In the genomic region with DNA sequence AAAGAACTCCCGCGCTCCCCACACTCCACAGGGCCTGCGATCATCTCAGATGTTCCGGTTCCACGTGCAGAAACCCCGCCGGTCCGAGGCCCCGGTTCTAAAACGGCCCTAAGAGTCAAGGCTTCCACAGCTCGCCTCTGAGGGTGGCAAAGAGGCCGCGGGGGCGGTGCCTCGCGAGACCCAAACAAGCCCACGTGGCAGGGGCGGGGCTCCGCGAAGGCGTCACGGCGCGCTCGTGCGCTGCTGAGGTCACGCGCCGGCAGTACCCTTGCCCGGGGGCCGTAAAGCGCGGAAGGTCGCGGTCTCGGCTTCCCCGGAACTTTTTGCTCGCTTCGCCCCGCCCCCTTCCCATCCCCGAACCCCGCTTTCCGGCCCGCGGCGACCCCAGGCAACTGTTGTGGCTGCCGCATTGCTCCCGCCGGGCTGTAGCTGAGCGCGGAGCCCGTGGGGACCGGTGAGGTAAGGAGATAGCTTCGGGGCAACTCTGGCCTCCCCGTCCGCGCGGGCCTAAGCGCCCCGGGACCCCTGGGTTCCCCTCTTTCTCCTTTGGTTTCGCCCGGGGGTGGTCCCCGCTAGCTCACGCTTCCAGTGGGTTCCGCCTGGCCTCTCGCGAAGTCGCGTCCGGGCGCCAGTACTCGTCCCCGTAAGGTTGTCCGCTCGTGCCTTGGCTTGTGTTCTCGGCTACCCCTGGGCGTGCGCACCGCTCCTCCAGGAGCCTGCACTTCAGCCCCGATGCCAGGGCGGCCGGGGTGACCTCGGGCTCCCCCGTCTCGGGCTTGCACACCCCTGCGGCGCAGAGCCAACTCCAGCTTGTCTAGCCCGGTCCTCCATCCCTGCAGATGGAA, we compare ENCODE assay signal across 8 cellular contexts. TPM values are rescaled to one million over a fixed set of nuclear protein-coding genes. Genes with fewer than 3 reads are reported as not detected.
DNase-seq lines count a peak whose midpoint lies in the region; ATAC-seq and TF ChIP-seq lines count a peak whose summit lies in the region.
"Not testable (repeated sequence)": the region's sequence is repeated elsewhere in the genome, so short reads cannot be mapped to it uniquely, and the experiment has no call there.

A gene (plus strand): TSS at position 351 of the 845 bp plus-strand sequence. CDS start 6,161 bp downstream, outside the sequence.

- not testable (repeated sequence) for H3K27me3 ChIP-seq in MM.1S (replicated peaks; ENCODE audit: insufficient read depth, low read length)

- H3K79me2 ChIP-seq in MM.1S (ENCODE audit: low read length): peaks cover 26% of the 10 kb centered on the region

- H4K20me1 ChIP-seq in MM.1S (ENCODE audit: insufficient read depth, low read length): not testable (repeated sequence)

- H3F3A ChIP-seq in MM.1S (ENCODE audit: insufficient read depth, low read length): not testable (repeated sequence)

- peaks cover 16% of the 10 kb centered on the region for H3K36me3 Mint-ChIP-seq in nephron progenitor cell (ENCODE audit: low read depth)

- not testable (repeated sequence) for H3K4me1 ChIP-seq in ES-I3 (ENCODE audit: insufficient read depth, low read length); MM.1S (ENCODE audit: low read length)

- not testable (repeated sequence) for H3K36me3 ChIP-seq in ES-I3 (ENCODE audit: insufficient read depth, low read length); MM.1S (replicated peaks; ENCODE audit: insufficient read depth, low read length)

- peak within 1 kb of the TSS; percentile 82 for H3K4me3 ChIP-seq in MM.1S (ENCODE audit: low read length)
- H3K4me3 ChIP-seq in fibroblast of villous mesenchyme (ENCODE audit: low read depth, low read length): peak within 1 kb of the TSS; percentile 76

- peak within 1 kb of the TSS; percentile 72 for H2AFZ ChIP-seq in MM.1S (ENCODE audit: low read length)

- peaks cover 34% of the 10 kb centered on the region for H3K4me1 Mint-ChIP-seq in nephron progenitor cell

- H3K27ac ChIP-seq in MM.1S (ENCODE audit: low read length): peak within 1 kb of the TSS; percentile 50; the same call in 1 of the 2 replicates

- ATAC-seq in stimulated activated naive CD8-positive, alpha-beta T cell treated with anti-CD3 and anti-CD28 coated beads, Interleukin-15, Interleukin-2, amounts not matched to agents 100 U/mL and 50 U/mL, for 24 hours: peak; percentile 92

- H3K27ac Mint-ChIP-seq in nephron progenitor cell: peak within 1 kb of the TSS; percentile 92

- H3K4me3 Mint-ChIP-seq in nephron progenitor cell: peak within 1 kb of the TSS; percentile 94

- not testable (repeated sequence) for H3K9me2 ChIP-seq in MM.1S (replicated peaks; ENCODE audit: insufficient read depth, low read length)

- not testable (repeated sequence) for H3K9me3 Mint-ChIP-seq in nephron progenitor cell

- H3K27me3 Mint-ChIP-seq in nephron progenitor cell (ENCODE audit: low read depth, poor library complexity): not testable (repeated sequence)

- H3K9ac ChIP-seq in ES-I3 (ENCODE audit: low read depth, low read length): peak within 1 kb of the TSS; percentile 78
- H3K9ac ChIP-seq in MM.1S (ENCODE audit: low read length): peak within 1 kb of the TSS; percentile 72

- DNase-seq in HCEC 1CT: peak; percentile 89
- peak; percentile 93 for DNase-seq in MM.1S
- peak; percentile 44 for DNase-seq in SIG-M5 (lab: John Stamatoyannopoulos, UW)
- peak; percentile 98 for DNase-seq in activated effector memory CD4-positive, alpha-beta T cell treated with anti-CD3 and anti-CD28 coated beads, Interleukin-2, amount 50 U/mL, for 16 hours
- DNase-seq in fibroblast of villous mesenchyme (ENCODE audit: low read depth): peak; percentile 92
- peak; percentile 92 for DNase-seq in nephron progenitor cell
- DNase-seq in stimulated activated naive CD8-positive, alpha-beta T cell treated with anti-CD3 and anti-CD28 coated beads, Interleukin-15, Interleukin-2, amounts not matched to agents 100 U/mL and 50 U/mL, for 24 hours: peak; percentile 94

- H3K4me2 ChIP-seq in MM.1S (ENCODE audit: low read depth, low read length): peak within 1 kb of the TSS; percentile 57

- not testable (repeated sequence) for TF ChIP-seq CTCF in MM.1S (IDR thresholded peaks at IDR 0.05; ENCODE audit: low read length); fibroblast of villous mesenchyme (IDR thresholded peaks at IDR 0.05; ENCODE audit: insufficient read depth, low read depth, low read length); nephron progenitor cell (IDR thresholded peaks at IDR 0.05)

- not testable (repeated sequence) for H3K9me3 ChIP-seq in ES-I3 (ENCODE audit: control insufficient read depth, insufficient read depth, low read length); MM.1S (replicated peaks; ENCODE audit: insufficient read depth, low read length)

RNA-seq across cellular contexts. Expression of the gene that starts here (rescaled TPM):
- total RNA-seq in fibroblast of villous mesenchyme: 24.5 and 31.1 TPM in 2 replicates

Comparison
In these comparisons a context has a peak if more than half of its experiments do, and no peak if none do; other contexts are left out.
1. Peak in every context shown above with its lines: DNase-seq, ATAC-seq, H3K4me3 ChIP-seq and H3K27ac ChIP-seq.
2. DNase-seq: peak in every context shown above with its lines; median percentile 98 in activated effector memory CD4-positive, alpha-beta T cell treated with anti-CD3 and anti-CD28 coated beads, Interleukin-2, amount 50 U/mL, for 16 hours; 94 in stimulated activated naive CD8-positive, alpha-beta T cell treated with anti-CD3 and anti-CD28 coated beads, Interleukin-15, Interleukin-2, amounts not matched to agents 100 U/mL and 50 U/mL, for 24 hours; 93 in MM.1S; 92 in fibroblast of villous mesenchyme; 92 in nephron progenitor cell; 89 in HCEC 1CT; 44 in SIG-M5.